ENCODE assay signal across 8 cellular contexts in the genomic region with DNA sequence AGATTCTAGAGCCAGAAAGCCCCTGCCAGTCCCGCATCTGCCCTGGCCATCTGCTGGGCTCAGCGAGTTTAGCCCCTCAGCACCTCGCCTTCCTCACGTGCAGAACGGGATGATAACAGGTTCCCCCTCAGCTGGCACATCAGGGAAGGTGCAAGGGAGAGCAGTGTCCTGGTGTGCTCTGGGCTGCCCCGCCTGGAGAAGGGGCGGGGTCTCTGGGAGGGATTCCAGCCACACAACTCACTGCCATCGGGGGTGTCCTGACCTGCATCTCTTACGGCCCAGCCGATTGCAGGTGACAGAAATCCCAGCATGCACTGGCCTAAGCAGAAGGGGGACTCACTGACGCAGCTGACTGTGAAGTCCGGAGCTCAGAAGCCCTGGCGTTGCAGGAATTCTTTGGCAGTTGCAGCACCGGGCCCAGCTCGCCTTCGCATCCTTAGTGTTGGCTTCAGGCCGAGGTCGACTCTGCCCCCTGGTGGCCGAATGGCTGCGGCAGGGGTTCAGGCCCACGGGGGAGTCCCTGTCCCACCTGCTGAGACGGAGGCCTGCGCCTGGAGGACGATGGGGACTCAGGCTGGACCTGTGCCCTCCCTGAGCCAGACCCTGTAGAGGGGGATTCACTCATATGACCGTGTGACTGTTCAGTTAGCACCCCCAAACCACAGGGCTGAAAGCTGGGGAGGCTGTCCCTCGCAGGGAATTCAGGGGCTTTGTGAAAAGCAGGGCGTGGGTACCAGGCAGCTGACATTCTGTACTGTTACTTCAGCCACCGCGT.
A peak's percentile ranks its signal among the peaks of the same experiment; 100 is the strongest.
DNase-seq lines count a peak whose midpoint lies in the region; ATAC-seq, FAIRE-seq and TF ChIP-seq lines count a peak whose summit lies in the region.

No MANE protein-coding gene starts in this region.

- no peaks in the 10 kb centered on the region for H4K20me1 ChIP-seq in GM12878 (ENCODE audit: control insufficient read depth, insufficient read depth)

- RAD21 ChIA-PET in GM12878 (lab: Charles Lee; ENCODE audit: unreplicated experiment): interaction anchor here (0.9 to 5.3 kb wide), 13 partner anchors 11 to 322 kb away, joined by 3 to 101 read pairs (median 6); no protein-coding TSS in a partner anchor

- H3K79me2 ChIP-seq in GM12878 (ENCODE audit: control insufficient read depth, insufficient read depth, low read length): no peaks in the 10 kb centered on the region

- FAIRE-seq in GM12878 (lab: Jason Lieb, UNC): no peak

- CTCF ChIA-PET in GM12878 (lab: Yijun Ruan, JAX): interaction anchor here (0.6 to 6.2 kb wide), 29 partner anchors 9 to 1259 kb away, joined by 3 to 198 read pairs (median 4); a partner anchor contains a TSS

- H3K4me1 ChIP-seq in GM12878 (ENCODE audit: control insufficient read depth, insufficient read depth, low read length): no peaks in the 10 kb centered on the region

- H3K36me3 ChIP-seq in GM12878 (ENCODE audit: control insufficient read depth in 2 of 2, insufficient read depth in 2 of 2, low read length in 1 of 2): no peaks in the 10 kb centered on the region

- H3K4me2 ChIP-seq in GM12878 (ENCODE audit: control insufficient read depth, insufficient read depth): no peak overlapping the region

- H3K9ac ChIP-seq in GM12878 (ENCODE audit: control insufficient read depth, insufficient read depth, low read length): no peak overlapping the region

- no peak for TF ChIP-seq POLR2A in GM12878 (IDR thresholded peaks at IDR 0.05; ENCODE audit: low read depth, low read length)

- no TSS peak for BruUV-seq in GM12878 (replicated peaks; lab: Mats Ljungman, UMichigan)

- DNase-seq in A172 (ENCODE audit: low spot score): peak; percentile 41
- DNase-seq in HT1080 (ENCODE audit: low read depth): peak; percentile 44
- DNase-seq in T-helper 22 cell (ENCODE audit: low read depth): peak; percentile 30
- DNase-seq in GM12878 (ENCODE audit: low read depth, low spot score): no peak
- DNase-seq in iPS-NIHi7 (ENCODE audit: extremely low spot score): peak; percentile 92
- peak; percentile 37 to 72 for DNase-seq in stimulated activated CD4-positive, alpha-beta T cell treated with anti-CD3 and anti-CD28 coated beads, Interleukin-1b, Interleukin-23, amount 100 ng/mL, for 1 hour (ENCODE audit: low read depth in 2 of 2)
- no peak for DNase-seq in GF-D8 (lab: John Stamatoyannopoulos, UW)

- no peak overlapping the region for H2AFZ ChIP-seq in GM12878 (ENCODE audit: control insufficient read depth, low read depth, low read length)

- ATAC-seq in GM12878: peak; percentile 97

- intact Hi-C loops in GM12878 (cut with micrococcal nuclease; ENCODE audit: unreplicated experiment): loop anchor here (1.0 to 5.0 kb wide), 5 partner anchors 28 to 370 kb away; no protein-coding TSS in a partner anchor

- TF ChIP-seq EP300 in GM12878 (IDR thresholded peaks at IDR 0.05; ENCODE audit: borderline replicate concordance in 1 of 2, control insufficient read depth in 1 of 2, low read depth in 2 of 2, low read length in 2 of 2): no peak

- WGBS in GM12878 (ENCODE audit: insufficient coverage, insufficient replicate concordance, low lambda C conversion rate, missing lambda C conversion rate): 39% methylated on average over 29 of the region's 29 CpGs

- SMC1A ChIA-PET in GM12878 (lab: Charles Lee; ENCODE audit: uncharacterized antibody, unreplicated experiment): interaction anchor here (0.9 to 6.5 kb wide), 18 partner anchors 19 to 385 kb away, joined by 3 to 86 read pairs (median 4); no protein-coding TSS in a partner anchor

- peak; percentile 79 for TF ChIP-seq RAD21 in GM12878 (IDR thresholded peaks at IDR 0.05; ENCODE audit: insufficient read depth, low read depth, low read length)

- in situ Hi-C loops in GM12878 (cut with MboI): no loop called here

- H3K4me3 ChIP-seq in GM12878: no peak overlapping the region

- POLR2A ChIA-PET in GM12878 (lab: Charles Lee): interaction anchor here (2.6 kb wide), 1 partner anchor 28 kb away, joined by 16 read pairs; no protein-coding TSS in a partner anchor

- no peaks in the 10 kb centered on the region for H3K27me3 ChIP-seq in GM12878 (replicated peaks in 1 of 2; ENCODE audit: control insufficient read depth in 2 of 2, insufficient read depth in 2 of 2, low read length in 1 of 2)

- H3K9me3 ChIP-seq in GM12878 (replicated peaks; ENCODE audit: control insufficient read depth, insufficient read depth, low read length): no peaks in the 10 kb centered on the region

- TF ChIP-seq CTCF in GM12872 (IDR thresholded peaks at IDR 0.05; ENCODE audit: insufficient read depth, low read depth, low read length) (peak; percentile 86), GM12878 (IDR thresholded peaks at IDR 0.05 in 2 of 3, conservative IDR thresholded peaks at IDR 0.05 in 1 of 3; ENCODE audit: control insufficient read depth in 2 of 3, extremely low read depth in 1 of 3, insufficient read depth in 1 of 3, low read depth in 3 of 3, low read length in 3 of 3) (peak; percentile 81 to 84 (median 83))

- H3K27ac ChIP-seq in GM12878 (ENCODE audit: control insufficient read depth, insufficient read depth): no peak overlapping the region

TF ChIP-seq in GM12878, 131 proteins besides CTCF, POLR2A, EP300 and RAD21:
- TF ChIP-seq YY1 (IDR thresholded peaks at IDR 0.05; ENCODE audit: low read depth, low read length) (peak; percentile 54; the same call in 1 of the 2 replicates), NBN (IDR thresholded peaks at IDR 0.05) (no peak), IKZF1 (conservative IDR thresholded peaks at IDR 0.05) (peak; percentile 28; the same call in 1 of the 2 replicates), RBBP5 (conservative IDR thresholded peaks at IDR 0.05) (no peak), FOXM1 (IDR thresholded peaks at IDR 0.05; ENCODE audit: low read depth, low read length) (0 out of 2 replicates have a peak, but pooled peaks have one; percentile 20), BHLHE40 (IDR thresholded peaks at IDR 0.05; ENCODE audit: borderline replicate concordance in 1 of 2, low read depth in 2 of 2, low read length in 1 of 2) (peak in 1 of 2 experiments; percentile 35; a peak in 1 of 4 replicates), HDGF (IDR thresholded peaks at IDR 0.05) (peak; percentile 79; the same call in 1 of the 2 replicates), NFIC (IDR thresholded peaks at IDR 0.05; ENCODE audit: low read depth, low read length) (no peak), ATF7 (IDR thresholded peaks at IDR 0.05; ENCODE audit: low read depth) (no peak), SMC3 (IDR thresholded peaks at IDR 0.05; ENCODE audit: borderline replicate concordance, low read length) (peak; percentile 89), LARP7 (IDR thresholded peaks at IDR 0.05) (no peak)
- TF ChIP-seq, protein P1, sequence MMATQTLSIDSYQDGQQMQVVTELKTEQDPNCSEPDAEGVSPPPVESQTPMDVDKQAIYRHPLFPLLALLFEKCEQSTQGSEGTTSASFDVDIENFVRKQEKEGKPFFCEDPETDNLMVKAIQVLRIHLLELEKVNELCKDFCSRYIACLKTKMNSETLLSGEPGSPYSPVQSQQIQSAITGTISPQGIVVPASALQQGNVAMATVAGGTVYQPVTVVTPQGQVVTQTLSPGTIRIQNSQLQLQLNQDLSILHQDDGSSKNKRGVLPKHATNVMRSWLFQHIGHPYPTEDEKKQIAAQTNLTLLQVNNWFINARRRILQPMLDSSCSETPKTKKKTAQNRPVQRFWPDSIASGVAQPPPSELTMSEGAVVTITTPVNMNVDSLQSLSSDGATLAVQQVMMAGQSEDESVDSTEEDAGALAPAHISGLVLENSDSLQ (IDR thresholded peaks at IDR 0.05): no peak
- TF ChIP-seq, protein P2, sequence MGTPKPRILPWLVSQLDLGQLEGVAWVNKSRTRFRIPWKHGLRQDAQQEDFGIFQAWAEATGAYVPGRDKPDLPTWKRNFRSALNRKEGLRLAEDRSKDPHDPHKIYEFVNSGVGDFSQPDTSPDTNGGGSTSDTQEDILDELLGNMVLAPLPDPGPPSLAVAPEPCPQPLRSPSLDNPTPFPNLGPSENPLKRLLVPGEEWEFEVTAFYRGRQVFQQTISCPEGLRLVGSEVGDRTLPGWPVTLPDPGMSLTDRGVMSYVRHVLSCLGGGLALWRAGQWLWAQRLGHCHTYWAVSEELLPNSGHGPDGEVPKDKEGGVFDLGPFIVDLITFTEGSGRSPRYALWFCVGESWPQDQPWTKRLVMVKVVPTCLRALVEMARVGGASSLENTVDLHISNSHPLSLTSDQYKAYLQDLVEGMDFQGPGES (IDR thresholded peaks at IDR 0.05): no peak
TF ChIP-seq in GM12878: peak in this region for 6.

Comparison
In these comparisons a context has a peak if more than half of its experiments do, and no peak if none do; other contexts are left out.
1. DNase-seq: peak in A172 (single experiment), HT1080 (single experiment), T-helper 22 cell (single experiment), iPS-NIHi7 (single experiment) and stimulated activated CD4-positive, alpha-beta T cell treated with anti-CD3 and anti-CD28 coated beads, Interleukin-1b, Interleukin-23, amount 100 ng/mL, for 1 hour (2 of 2); none in GM12878 (single experiment) and GF-D8 (single experiment).